1 cellular context compared by ENCODE assay signal in the genomic region with DNA sequence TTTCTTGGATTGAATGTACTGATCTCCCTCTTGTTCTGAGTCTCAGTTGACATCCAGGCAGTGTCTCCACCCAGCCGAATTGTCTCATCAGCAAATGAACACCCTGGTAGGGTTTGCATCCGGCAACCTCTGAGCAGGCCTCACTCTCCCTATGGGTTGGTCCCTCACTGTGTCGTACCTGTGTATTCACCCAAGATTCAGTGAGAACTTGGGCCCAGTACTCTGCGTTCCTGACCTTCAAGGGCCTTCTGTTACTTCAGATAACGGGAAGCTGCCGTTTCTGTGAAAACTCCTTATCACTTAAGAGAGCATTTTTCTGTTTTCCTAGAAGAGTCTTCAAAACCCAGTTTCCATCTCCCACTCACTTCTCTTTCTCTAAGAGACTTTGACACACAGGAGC.
TF ChIP-seq lines count a peak whose summit lies in the region.

No MANE protein-coding gene starts in this region.

TF ChIP-seq in K562, 482 proteins besides CTCF, POLR2A, EP300 and RAD21 (continued from another document and continues in another):
- no peak for TF ChIP-seq KDM2B (CRISPR knock-in tag; IDR thresholded peaks at IDR 0.05)
- TF ChIP-seq, protein P1, sequence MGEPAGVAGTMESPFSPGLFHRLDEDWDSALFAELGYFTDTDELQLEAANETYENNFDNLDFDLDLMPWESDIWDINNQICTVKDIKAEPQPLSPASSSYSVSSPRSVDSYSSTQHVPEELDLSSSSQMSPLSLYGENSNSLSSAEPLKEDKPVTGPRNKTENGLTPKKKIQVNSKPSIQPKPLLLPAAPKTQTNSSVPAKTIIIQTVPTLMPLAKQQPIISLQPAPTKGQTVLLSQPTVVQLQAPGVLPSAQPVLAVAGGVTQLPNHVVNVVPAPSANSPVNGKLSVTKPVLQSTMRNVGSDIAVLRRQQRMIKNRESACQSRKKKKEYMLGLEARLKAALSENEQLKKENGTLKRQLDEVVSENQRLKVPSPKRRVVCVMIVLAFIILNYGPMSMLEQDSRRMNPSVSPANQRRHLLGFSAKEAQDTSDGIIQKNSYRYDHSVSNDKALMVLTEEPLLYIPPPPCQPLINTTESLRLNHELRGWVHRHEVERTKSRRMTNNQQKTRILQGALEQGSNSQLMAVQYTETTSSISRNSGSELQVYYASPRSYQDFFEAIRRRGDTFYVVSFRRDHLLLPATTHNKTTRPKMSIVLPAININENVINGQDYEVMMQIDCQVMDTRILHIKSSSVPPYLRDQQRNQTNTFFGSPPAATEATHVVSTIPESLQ (CRISPR knock-in tag; IDR thresholded peaks at IDR 0.05), result no peak
- no peak for TF ChIP-seq ZNF232 (CRISPR knock-in tag; IDR thresholded peaks at IDR 0.05)
- no peak for TF ChIP-seq SETDB1 (IDR thresholded peaks at IDR 0.05; ENCODE audit: low read length)
- no peak for TF ChIP-seq NFYB (IDR thresholded peaks at IDR 0.05; ENCODE audit: extremely low read depth, insufficient read length)
- TF ChIP-seq EGR1 (conservative IDR thresholded peaks at IDR 0.05), result 0 out of 2 replicates have a peak, but pooled peaks have one; percentile 22
- peak; percentile 83 for TF ChIP-seq ZNF316 (IDR thresholded peaks at IDR 0.05)
- no peak for TF ChIP-seq SMAD4 (CRISPR knock-in tag; conservative IDR thresholded peaks at IDR 0.05)
- no peak for TF ChIP-seq ZNF431 (CRISPR knock-in tag; IDR thresholded peaks at IDR 0.05)
- no peak; a peak in 1 of 4 replicates for TF ChIP-seq HDAC1 (IDR thresholded peaks at IDR 0.05)
- TF ChIP-seq, protein P2, sequence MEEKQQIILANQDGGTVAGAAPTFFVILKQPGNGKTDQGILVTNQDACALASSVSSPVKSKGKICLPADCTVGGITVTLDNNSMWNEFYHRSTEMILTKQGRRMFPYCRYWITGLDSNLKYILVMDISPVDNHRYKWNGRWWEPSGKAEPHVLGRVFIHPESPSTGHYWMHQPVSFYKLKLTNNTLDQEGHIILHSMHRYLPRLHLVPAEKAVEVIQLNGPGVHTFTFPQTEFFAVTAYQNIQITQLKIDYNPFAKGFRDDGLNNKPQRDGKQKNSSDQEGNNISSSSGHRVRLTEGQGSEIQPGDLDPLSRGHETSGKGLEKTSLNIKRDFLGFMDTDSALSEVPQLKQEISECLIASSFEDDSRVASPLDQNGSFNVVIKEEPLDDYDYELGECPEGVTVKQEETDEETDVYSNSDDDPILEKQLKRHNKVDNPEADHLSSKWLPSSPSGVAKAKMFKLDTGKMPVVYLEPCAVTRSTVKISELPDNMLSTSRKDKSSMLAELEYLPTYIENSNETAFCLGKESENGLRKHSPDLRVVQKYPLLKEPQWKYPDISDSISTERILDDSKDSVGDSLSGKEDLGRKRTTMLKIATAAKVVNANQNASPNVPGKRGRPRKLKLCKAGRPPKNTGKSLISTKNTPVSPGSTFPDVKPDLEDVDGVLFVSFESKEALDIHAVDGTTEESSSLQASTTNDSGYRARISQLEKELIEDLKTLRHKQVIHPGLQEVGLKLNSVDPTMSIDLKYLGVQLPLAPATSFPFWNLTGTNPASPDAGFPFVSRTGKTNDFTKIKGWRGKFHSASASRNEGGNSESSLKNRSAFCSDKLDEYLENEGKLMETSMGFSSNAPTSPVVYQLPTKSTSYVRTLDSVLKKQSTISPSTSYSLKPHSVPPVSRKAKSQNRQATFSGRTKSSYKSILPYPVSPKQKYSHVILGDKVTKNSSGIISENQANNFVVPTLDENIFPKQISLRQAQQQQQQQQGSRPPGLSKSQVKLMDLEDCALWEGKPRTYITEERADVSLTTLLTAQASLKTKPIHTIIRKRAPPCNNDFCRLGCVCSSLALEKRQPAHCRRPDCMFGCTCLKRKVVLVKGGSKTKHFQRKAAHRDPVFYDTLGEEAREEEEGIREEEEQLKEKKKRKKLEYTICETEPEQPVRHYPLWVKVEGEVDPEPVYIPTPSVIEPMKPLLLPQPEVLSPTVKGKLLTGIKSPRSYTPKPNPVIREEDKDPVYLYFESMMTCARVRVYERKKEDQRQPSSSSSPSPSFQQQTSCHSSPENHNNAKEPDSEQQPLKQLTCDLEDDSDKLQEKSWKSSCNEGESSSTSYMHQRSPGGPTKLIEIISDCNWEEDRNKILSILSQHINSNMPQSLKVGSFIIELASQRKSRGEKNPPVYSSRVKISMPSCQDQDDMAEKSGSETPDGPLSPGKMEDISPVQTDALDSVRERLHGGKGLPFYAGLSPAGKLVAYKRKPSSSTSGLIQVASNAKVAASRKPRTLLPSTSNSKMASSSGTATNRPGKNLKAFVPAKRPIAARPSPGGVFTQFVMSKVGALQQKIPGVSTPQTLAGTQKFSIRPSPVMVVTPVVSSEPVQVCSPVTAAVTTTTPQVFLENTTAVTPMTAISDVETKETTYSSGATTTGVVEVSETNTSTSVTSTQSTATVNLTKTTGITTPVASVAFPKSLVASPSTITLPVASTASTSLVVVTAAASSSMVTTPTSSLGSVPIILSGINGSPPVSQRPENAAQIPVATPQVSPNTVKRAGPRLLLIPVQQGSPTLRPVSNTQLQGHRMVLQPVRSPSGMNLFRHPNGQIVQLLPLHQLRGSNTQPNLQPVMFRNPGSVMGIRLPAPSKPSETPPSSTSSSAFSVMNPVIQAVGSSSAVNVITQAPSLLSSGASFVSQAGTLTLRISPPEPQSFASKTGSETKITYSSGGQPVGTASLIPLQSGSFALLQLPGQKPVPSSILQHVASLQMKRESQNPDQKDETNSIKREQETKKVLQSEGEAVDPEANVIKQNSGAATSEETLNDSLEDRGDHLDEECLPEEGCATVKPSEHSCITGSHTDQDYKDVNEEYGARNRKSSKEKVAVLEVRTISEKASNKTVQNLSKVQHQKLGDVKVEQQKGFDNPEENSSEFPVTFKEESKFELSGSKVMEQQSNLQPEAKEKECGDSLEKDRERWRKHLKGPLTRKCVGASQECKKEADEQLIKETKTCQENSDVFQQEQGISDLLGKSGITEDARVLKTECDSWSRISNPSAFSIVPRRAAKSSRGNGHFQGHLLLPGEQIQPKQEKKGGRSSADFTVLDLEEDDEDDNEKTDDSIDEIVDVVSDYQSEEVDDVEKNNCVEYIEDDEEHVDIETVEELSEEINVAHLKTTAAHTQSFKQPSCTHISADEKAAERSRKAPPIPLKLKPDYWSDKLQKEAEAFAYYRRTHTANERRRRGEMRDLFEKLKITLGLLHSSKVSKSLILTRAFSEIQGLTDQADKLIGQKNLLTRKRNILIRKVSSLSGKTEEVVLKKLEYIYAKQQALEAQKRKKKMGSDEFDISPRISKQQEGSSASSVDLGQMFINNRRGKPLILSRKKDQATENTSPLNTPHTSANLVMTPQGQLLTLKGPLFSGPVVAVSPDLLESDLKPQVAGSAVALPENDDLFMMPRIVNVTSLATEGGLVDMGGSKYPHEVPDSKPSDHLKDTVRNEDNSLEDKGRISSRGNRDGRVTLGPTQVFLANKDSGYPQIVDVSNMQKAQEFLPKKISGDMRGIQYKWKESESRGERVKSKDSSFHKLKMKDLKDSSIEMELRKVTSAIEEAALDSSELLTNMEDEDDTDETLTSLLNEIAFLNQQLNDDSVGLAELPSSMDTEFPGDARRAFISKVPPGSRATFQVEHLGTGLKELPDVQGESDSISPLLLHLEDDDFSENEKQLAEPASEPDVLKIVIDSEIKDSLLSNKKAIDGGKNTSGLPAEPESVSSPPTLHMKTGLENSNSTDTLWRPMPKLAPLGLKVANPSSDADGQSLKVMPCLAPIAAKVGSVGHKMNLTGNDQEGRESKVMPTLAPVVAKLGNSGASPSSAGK (IDR thresholded peaks at IDR 0.05), result no peak
- TF ChIP-seq SP1 (CRISPR knock-in tag; IDR thresholded peaks at IDR 0.05), result no peak
- no peak for TF ChIP-seq ARID2 (IDR thresholded peaks at IDR 0.05)
- peak in 1 of 2 experiments; percentile 60; a peak in 1 of 4 replicates for TF ChIP-seq TBL1XR1 (IDR thresholded peaks at IDR 0.05; ENCODE audit: low read length in 2 of 2)
- TF ChIP-seq DACH1 (IDR thresholded peaks at IDR 0.05; ENCODE audit: partially characterized antibody), result no peak
- TF ChIP-seq, protein P3, sequence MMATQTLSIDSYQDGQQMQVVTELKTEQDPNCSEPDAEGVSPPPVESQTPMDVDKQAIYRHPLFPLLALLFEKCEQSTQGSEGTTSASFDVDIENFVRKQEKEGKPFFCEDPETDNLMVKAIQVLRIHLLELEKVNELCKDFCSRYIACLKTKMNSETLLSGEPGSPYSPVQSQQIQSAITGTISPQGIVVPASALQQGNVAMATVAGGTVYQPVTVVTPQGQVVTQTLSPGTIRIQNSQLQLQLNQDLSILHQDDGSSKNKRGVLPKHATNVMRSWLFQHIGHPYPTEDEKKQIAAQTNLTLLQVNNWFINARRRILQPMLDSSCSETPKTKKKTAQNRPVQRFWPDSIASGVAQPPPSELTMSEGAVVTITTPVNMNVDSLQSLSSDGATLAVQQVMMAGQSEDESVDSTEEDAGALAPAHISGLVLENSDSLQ (IDR thresholded peaks at IDR 0.05), result no peak
- TF ChIP-seq E2F6 (IDR thresholded peaks at IDR 0.05; ENCODE audit: borderline replicate concordance in 1 of 2, extremely low read depth in 1 of 2, insufficient read depth in 1 of 2, insufficient read length in 1 of 2, low read depth in 1 of 2, low read length in 1 of 2, poor library complexity in 1 of 2, severe bottlenecking in 1 of 2), result no peak
- TF ChIP-seq TFAM (CRISPR knock-in tag; conservative IDR thresholded peaks at IDR 0.05), result no peak
- no peak for TF ChIP-seq U2AF2 (optimal IDR thresholded peaks at IDR 0.05; ENCODE audit: low read depth, low read length)
- TF ChIP-seq POLR3G (IDR thresholded peaks at IDR 0.05; ENCODE audit: extremely low read depth, insufficient read length, insufficient replicate concordance), result no peak
- TF ChIP-seq SAP30 (IDR thresholded peaks at IDR 0.05; ENCODE audit: borderline replicate concordance, insufficient read depth, low read depth, low read length, poor library complexity, severe bottlenecking), result no peak
- no peak for TF ChIP-seq TAF9B (IDR thresholded peaks at IDR 0.05; ENCODE audit: partially characterized antibody)
- TF ChIP-seq STAT5B (CRISPR knock-in tag; IDR thresholded peaks at IDR 0.05), result no peak
- TF ChIP-seq, protein P4, sequence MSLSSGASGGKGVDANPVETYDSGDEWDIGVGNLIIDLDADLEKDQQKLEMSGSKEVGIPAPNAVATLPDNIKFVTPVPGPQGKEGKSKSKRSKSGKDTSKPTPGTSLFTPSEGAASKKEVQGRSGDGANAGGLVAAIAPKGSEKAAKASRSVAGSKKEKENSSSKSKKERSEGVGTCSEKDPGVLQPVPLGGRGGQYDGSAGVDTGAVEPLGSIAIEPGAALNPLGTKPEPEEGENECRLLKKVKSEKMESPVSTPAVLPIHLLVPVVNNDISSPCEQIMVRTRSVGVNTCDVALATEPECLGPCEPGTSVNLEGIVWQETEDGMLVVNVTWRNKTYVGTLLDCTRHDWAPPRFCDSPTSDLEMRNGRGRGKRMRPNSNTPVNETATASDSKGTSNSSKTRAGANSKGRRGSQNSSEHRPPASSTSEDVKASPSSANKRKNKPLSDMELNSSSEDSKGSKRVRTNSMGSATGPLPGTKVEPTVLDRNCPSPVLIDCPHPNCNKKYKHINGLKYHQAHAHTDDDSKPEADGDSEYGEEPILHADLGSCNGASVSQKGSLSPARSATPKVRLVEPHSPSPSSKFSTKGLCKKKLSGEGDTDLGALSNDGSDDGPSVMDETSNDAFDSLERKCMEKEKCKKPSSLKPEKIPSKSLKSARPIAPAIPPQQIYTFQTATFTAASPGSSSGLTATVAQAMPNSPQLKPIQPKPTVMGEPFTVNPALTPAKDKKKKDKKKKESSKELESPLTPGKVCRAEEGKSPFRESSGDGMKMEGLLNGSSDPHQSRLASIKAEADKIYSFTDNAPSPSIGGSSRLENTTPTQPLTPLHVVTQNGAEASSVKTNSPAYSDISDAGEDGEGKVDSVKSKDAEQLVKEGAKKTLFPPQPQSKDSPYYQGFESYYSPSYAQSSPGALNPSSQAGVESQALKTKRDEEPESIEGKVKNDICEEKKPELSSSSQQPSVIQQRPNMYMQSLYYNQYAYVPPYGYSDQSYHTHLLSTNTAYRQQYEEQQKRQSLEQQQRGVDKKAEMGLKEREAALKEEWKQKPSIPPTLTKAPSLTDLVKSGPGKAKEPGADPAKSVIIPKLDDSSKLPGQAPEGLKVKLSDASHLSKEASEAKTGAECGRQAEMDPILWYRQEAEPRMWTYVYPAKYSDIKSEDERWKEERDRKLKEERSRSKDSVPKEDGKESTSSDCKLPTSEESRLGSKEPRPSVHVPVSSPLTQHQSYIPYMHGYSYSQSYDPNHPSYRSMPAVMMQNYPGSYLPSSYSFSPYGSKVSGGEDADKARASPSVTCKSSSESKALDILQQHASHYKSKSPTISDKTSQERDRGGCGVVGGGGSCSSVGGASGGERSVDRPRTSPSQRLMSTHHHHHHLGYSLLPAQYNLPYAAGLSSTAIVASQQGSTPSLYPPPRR (CRISPR knock-in tag; IDR thresholded peaks at IDR 0.05; ENCODE audit: borderline replicate concordance), result no peak
- no peak for TF ChIP-seq MYNN (IDR thresholded peaks at IDR 0.05)
- TF ChIP-seq MYNN (CRISPR knock-in tag; IDR thresholded peaks at IDR 0.05), result no peak
- no peak for TF ChIP-seq HOMEZ (CRISPR knock-in tag; IDR thresholded peaks at IDR 0.05)
- TF ChIP-seq EP400 (IDR thresholded peaks at IDR 0.05), result no peak
- TF ChIP-seq FOXA3 (CRISPR knock-in tag; conservative IDR thresholded peaks at IDR 0.05 in 1 of 2, IDR thresholded peaks at IDR 0.05 in 1 of 2), result no peak
- peak; percentile 24; the same call in 1 of the 2 replicates for TF ChIP-seq CC2D1A (IDR thresholded peaks at IDR 0.05)
- no peak for TF ChIP-seq ZNF3 (CRISPR knock-in tag; IDR thresholded peaks at IDR 0.05)
